ENCODE assay signal across 32 cellular contexts in the genomic region with DNA sequence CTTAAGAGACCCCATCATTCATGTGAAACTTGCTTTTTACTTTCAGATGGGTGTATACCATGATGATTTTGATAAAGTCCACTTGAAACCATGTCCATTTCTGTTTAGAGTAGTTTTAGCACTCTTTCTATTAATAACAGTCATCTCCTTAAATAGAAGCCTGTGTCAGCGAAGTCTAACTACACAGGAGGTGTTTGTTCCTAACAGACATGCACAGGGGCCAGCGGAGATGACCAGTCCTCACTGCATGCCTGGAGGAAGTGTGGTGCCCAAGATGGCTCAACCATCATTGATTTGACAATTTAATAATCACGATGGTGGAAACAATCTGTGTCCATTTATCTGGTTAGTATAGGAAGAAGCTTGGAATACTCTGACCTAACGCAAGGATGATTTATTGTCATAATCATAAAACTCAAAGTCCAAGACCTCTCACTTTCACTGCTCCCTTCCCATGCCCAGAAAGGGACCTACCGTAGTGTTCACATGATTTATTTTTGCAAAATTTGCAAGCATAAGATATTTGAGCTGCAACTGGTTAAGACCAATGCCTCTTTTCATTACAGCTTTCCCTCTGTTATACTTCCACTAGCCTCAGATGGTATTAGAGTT. TPM values are rescaled to one million over a fixed set of nuclear protein-coding genes. Genes with fewer than 3 reads are reported as not detected.
"Had no signal": no experiment of that assay in that cellular context is flagged by ENCODE, and none has a peak within 500 bp of the region (broad histone marks: within the 10 kb centered on the region; RNA-seq: fewer than 3 reads in every experiment).

No MANE protein-coding gene starts in this region.

- H3K4me3 ChIP-seq: coronary artery, esophagus squamous epithelium had no signal

- H3K27me3 Mint-ChIP-seq: activated CD8-positive, alpha-beta memory T cell treated with anti-CD3 and anti-CD28 coated beads, Interleukin-2, amount 10 ng/mL, durations not matched to agents 7 days and 5 days; activated T-cell treated with anti-CD3 and anti-CD28 coated beads, Interleukin-2, amount 50 U/mL, for 24 hours had no signal

- H3K9me3 ChIP-seq: esophagus squamous epithelium had no signal

- H3K36me3 Mint-ChIP-seq: activated CD4-positive, alpha-beta memory T cell treated with anti-CD3 and anti-CD28 coated beads for 36 hours; activated CD8-positive, alpha-beta memory T cell treated with anti-CD3 and anti-CD28 coated beads, Interleukin-2, amount 10 ng/mL, durations not matched to agents 7 days and 5 days; activated naive CD8-positive, alpha-beta T cell had no signal

- DNase-seq: activated CD4-positive, alpha-beta memory T cell treated with anti-CD3 and anti-CD28 coated beads for 36 hours; activated CD4-positive, alpha-beta T cell treated with anti-CD3 and anti-CD28 coated beads for 36 hours; activated CD4-positive, alpha-beta T cell treated with anti-CD3 and anti-CD28 coated beads, Interleukin-2, amount 10 ng/mL, durations not matched to agents 24 days and 14 days; activated CD4-positive, CD25-positive, alpha-beta regulatory T cell; activated CD4-positive, CD25-positive, alpha-beta regulatory T cell treated with anti-CD3 and anti-CD28 coated beads, Interleukin-2, amount 50 U/mL, for 72 hours; activated CD8-positive, alpha-beta memory T cell treated with anti-CD3 and anti-CD28 coated beads, Interleukin-2, amount 10 ng/mL, durations not matched to agents 7 days and 5 days; activated CD8-positive, alpha-beta memory T cell treated with anti-CD3 and anti-CD28 coated beads, Interleukin-2, amount 50 U/mL, for 48 hours; activated CD8-positive, alpha-beta T cell treated with anti-CD3 and anti-CD28 coated beads, Interleukin-2, amount 10 ng/mL, durations not matched to agents 7 days and 5 days; activated effector memory CD4-positive, alpha-beta T cell treated with Interleukin-2 at 50 U/mL for 16 hours; activated gamma-delta T cell treated with Interleukin-2 at 50 U/mL for 16 hours; activated naive CD4-positive, alpha-beta T cell treated with anti-CD3 and anti-CD28 coated beads, Interleukin-2, amount 50 U/mL, for 16 hours; activated naive CD4-positive, alpha-beta T cell treated with Interleukin-2 at 50 U/mL for 16 hours; activated T-cell treated with anti-CD3 and anti-CD28 coated beads for 4 hours; activated T-cell treated with anti-CD3 and anti-CD28 coated beads, Interleukin-2, amount 50 U/mL, for 24 hours; activated T-cell treated with anti-CD3 and anti-CD28 coated beads, Interleukin-2, amount 50 U/mL, for 72 hours; amniotic stem cell; anterior cingulate cortex; brain microvascular endothelial cell; dermis blood vessel endothelial cell; effector CD4-positive, alpha-beta T cell; effector memory CD8-positive, alpha-beta T cell; erythroblast; esophagus squamous epithelium; foreskin melanocyte; glutamatergic neuron; T-helper 2 cell had no signal

- ATAC-seq: activated CD4-positive, alpha-beta T cell treated with anti-CD3 and anti-CD28 coated beads for 36 hours; activated CD8-positive, alpha-beta memory T cell treated with anti-CD3 and anti-CD28 coated beads, Interleukin-2, amount 10 ng/mL, durations not matched to agents 7 days and 5 days; activated CD8-positive, alpha-beta T cell treated with anti-CD3 and anti-CD28 coated beads, Interleukin-2, amount 10 ng/mL, durations not matched to agents 7 days and 5 days; effector memory CD8-positive, alpha-beta T cell had no signal

- H3K9me3 Mint-ChIP-seq: activated CD4-positive, alpha-beta memory T cell treated with anti-CD3 and anti-CD28 coated beads for 36 hours; activated CD4-positive, alpha-beta T cell treated with anti-CD3 and anti-CD28 coated beads, Interleukin-2, amount 10 ng/mL, durations not matched to agents 24 days and 14 days; activated T-cell treated with anti-CD3 and anti-CD28 coated beads, Interleukin-2, amount 50 U/mL, for 72 hours; central memory CD8-positive, alpha-beta T cell; effector memory CD8-positive, alpha-beta T cell had no signal

- H3K4me3 Mint-ChIP-seq: activated CD4-positive, alpha-beta memory T cell treated with anti-CD3 and anti-CD28 coated beads for 36 hours; activated CD4-positive, alpha-beta T cell treated with anti-CD3 and anti-CD28 coated beads for 36 hours; activated CD4-positive, alpha-beta T cell treated with anti-CD3 and anti-CD28 coated beads, Interleukin-2, amount 10 ng/mL, durations not matched to agents 24 days and 14 days; activated CD8-positive, alpha-beta memory T cell treated with anti-CD3 and anti-CD28 coated beads, Interleukin-2, amount 10 ng/mL, durations not matched to agents 7 days and 5 days; activated CD8-positive, alpha-beta T cell treated with anti-CD3 and anti-CD28 coated beads, Interleukin-2, amount 10 ng/mL, durations not matched to agents 7 days and 5 days; activated naive CD8-positive, alpha-beta T cell; activated T-cell treated with anti-CD3 and anti-CD28 coated beads, Interleukin-2, amount 50 U/mL, for 24 hours; activated T-cell treated with anti-CD3 and anti-CD28 coated beads, Interleukin-2, amount 50 U/mL, for 72 hours; central memory CD8-positive, alpha-beta T cell; effector memory CD8-positive, alpha-beta T cell had no signal

- H3K27ac ChIP-seq: brain microvascular endothelial cell, coronary artery, esophagus squamous epithelium had no signal

- H3K4me1 Mint-ChIP-seq: central memory CD8-positive, alpha-beta T cell had no signal

- H3K27ac Mint-ChIP-seq: activated CD4-positive, alpha-beta memory T cell treated with anti-CD3 and anti-CD28 coated beads for 36 hours; activated CD4-positive, alpha-beta T cell treated with anti-CD3 and anti-CD28 coated beads for 36 hours; activated CD8-positive, alpha-beta memory T cell treated with anti-CD3 and anti-CD28 coated beads, Interleukin-2, amount 10 ng/mL, durations not matched to agents 7 days and 5 days; activated CD8-positive, alpha-beta T cell treated with anti-CD3 and anti-CD28 coated beads, Interleukin-2, amount 10 ng/mL, durations not matched to agents 7 days and 5 days; activated naive CD8-positive, alpha-beta T cell; activated T-cell treated with anti-CD3 and anti-CD28 coated beads, Interleukin-2, amount 50 U/mL, for 72 hours; effector memory CD8-positive, alpha-beta T cell had no signal

- H3K27me3 ChIP-seq: brain microvascular endothelial cell, esophagus squamous epithelium had no signal

- H3K36me3 ChIP-seq: brain microvascular endothelial cell, esophagus squamous epithelium had no signal

RNA-seq across cellular contexts. Expression of a gene that starts 31.0 kb away (rescaled TPM):
- total RNA-seq: bronchial epithelial cell, fibroblast of lung, fibroblast of villous mesenchyme had no signal
